In genomic region chr10:88971668-88972067, GRCh38 we compare ENCODE assay signal across 23 cellular contexts. TPM values are rescaled to one million over a fixed set of nuclear protein-coding genes. Genes with fewer than 3 reads are reported as not detected.
DNase-seq lines count a peak whose midpoint lies in the region; ATAC-seq and TF ChIP-seq lines count a peak whose summit lies in the region.
"Had no signal": no experiment of that assay in that cellular context is flagged by ENCODE, and none has a peak within 500 bp of the region (broad histone marks: within the 10 kb centered on the region; RNA-seq: fewer than 3 reads in every experiment).

No MANE protein-coding gene starts in this region.

- H3K36me3 ChIP-seq in stomach (no peaks in the 10 kb centered on the region), WERI-Rb-1 (no peaks in the 10 kb centered on the region)
- H3K36me3 ChIP-seq in effector memory CD4-positive, alpha-beta T cell (ENCODE audit: control insufficient read depth, insufficient read depth, low read length) = no peaks in the 10 kb centered on the region
- H3K36me3 ChIP-seq: cardiac muscle cell had no signal

- DNase-seq in GM03348 (ENCODE audit: low spot score) (peak; percentile 42), coronary artery (ENCODE audit: low spot score) (no peak), left ventricle myocardium superior (no peak), stomach (no peak), WERI-Rb-1 (no peak), GM10266 (ENCODE audit: extremely low spot score) (no peak)
- DNase-seq in effector memory CD4-positive, alpha-beta T cell = no peak
- DNase-seq: ACHN; activated CD8-positive, alpha-beta T cell treated with anti-CD3 and anti-CD28 coated beads, Interleukin-2, amount 10 ng/mL, durations not matched to agents 7 days and 5 days; activated T-cell treated with anti-CD3 and anti-CD28 coated beads, Interleukin-2, amount 50 U/mL, for 1 hour; glutamatergic neuron; H7; naive thymus-derived CD4-positive, alpha-beta T cell; NCI-H146; NCI-H2171; NCI-H526; occipital lobe; RPMI8226; T1000 had no signal

- intact Hi-C loops in left ventricle myocardium superior (cut with micrococcal nuclease) (no loop called here), stomach (cut with DNase I; ENCODE audit: low total_unique reads) (no loop called here)

- no peaks in the 10 kb centered on the region for H3K9me3 ChIP-seq in stomach
- no peaks in the 10 kb centered on the region for H3K9me3 ChIP-seq in WERI-Rb-1 (ENCODE audit: severe bottlenecking)
- no peaks in the 10 kb centered on the region for H3K9me3 ChIP-seq in effector memory CD4-positive, alpha-beta T cell (ENCODE audit: control insufficient read depth, low read length)

- 56 to 79% (median 71%) methylated on average over 5 of the region's 5 CpGs for WGBS in stomach, 5 donors

- ATAC-seq in left ventricle myocardium superior (peak; percentile 65), GM18517 (IDR thresholded peaks at IDR 0.05; ENCODE audit: unreplicated experiment) (no peak)
- ATAC-seq: activated CD4-positive, CD25-positive, alpha-beta regulatory T cell treated with anti-CD3 and anti-CD28 coated beads, Interleukin-2, amount 50 U/mL, for 24 hours; activated CD8-positive, alpha-beta T cell treated with anti-CD3 and anti-CD28 coated beads, Interleukin-2, amount 10 ng/mL, durations not matched to agents 7 days and 5 days; K562; naive thymus-derived CD4-positive, alpha-beta T cell had no signal

- TF ChIP-seq POLR2A in stomach (IDR thresholded peaks at IDR 0.05) = no peak

- H3K4me1 ChIP-seq in stomach = peaks cover 0 to 46% (median 23%) of the 10 kb centered on the region in 4 donors
- H3K4me1 ChIP-seq in effector memory CD4-positive, alpha-beta T cell (ENCODE audit: control insufficient read depth, insufficient read depth, low read length, poor library complexity, severe bottlenecking) = peaks cover 7% of the 10 kb centered on the region

- no peak for TF ChIP-seq CTCF in coronary artery (IDR thresholded peaks at IDR 0.05)
- no peak for TF ChIP-seq CTCF in stomach (IDR thresholded peaks at IDR 0.05)
- TF ChIP-seq CTCF in WERI-Rb-1 (IDR thresholded peaks at IDR 0.05; ENCODE audit: low read depth, low read length) = no peak
- TF ChIP-seq CTCF in GM10266 (IDR thresholded peaks at IDR 0.05; ENCODE audit: control insufficient read depth, insufficient read depth, low read depth, missing control alignments) = no peak

- peak overlapping the region; percentile 82 to 85 for H3K27ac ChIP-seq in coronary artery
- H3K27ac ChIP-seq in stomach = peak overlapping the region in 4 of 5 donors; percentile 54 to 79 (median 65)
- no peak overlapping the region for H3K27ac ChIP-seq in WERI-Rb-1
- no peak overlapping the region for H3K27ac ChIP-seq in effector memory CD4-positive, alpha-beta T cell (ENCODE audit: insufficient read depth, low read length, poor library complexity, severe bottlenecking)
- H3K27ac ChIP-seq: cardiac muscle cell had no signal

- peak overlapping the region; percentile 41 for H3K4me3 ChIP-seq in coronary artery
- H3K4me3 ChIP-seq in stomach = no peak overlapping the region
- no peak overlapping the region for H3K4me3 ChIP-seq in WERI-Rb-1 (ENCODE audit: low read depth, low read length)
- no peak overlapping the region for H3K4me3 ChIP-seq in effector memory CD4-positive, alpha-beta T cell (ENCODE audit: insufficient read depth, low read depth, low read length, poor library complexity, severe bottlenecking)
- H3K4me3 ChIP-seq: cardiac muscle cell, K562 had no signal

- no peak for TF ChIP-seq EP300 in stomach (IDR thresholded peaks at IDR 0.05)

- H3K27me3 ChIP-seq in stomach (no peaks in the 10 kb centered on the region), WERI-Rb-1 (ENCODE audit: insufficient read depth, low read depth, severe bottlenecking) (no peaks in the 10 kb centered on the region)
- H3K27me3 ChIP-seq in effector memory CD4-positive, alpha-beta T cell (replicated peaks; ENCODE audit: control insufficient read depth, insufficient read depth, low read length, poor library complexity, severe bottlenecking) = no peaks in the 10 kb centered on the region
- H3K27me3 ChIP-seq: cardiac muscle cell had no signal

RNA-seq across cellular contexts. Expression of gene FAS, which starts 18.9 kb away (rescaled TPM):
- total RNA-seq in left ventricle myocardium superior = 4.0 TPM
- total RNA-seq in stomach = 100 to 1,000 TPM in 1 of 5 donors, 10 to 100 TPM in 3, not detected in 1; 19.3 to 107 (median 46.2) TPM
- 1 to 10 TPM; 5.0 to 8.4 (median 5.6) TPM for polyA plus RNA-seq in stomach

RNA-seq across cellular contexts. Expression of gene ACTA2, which starts 19.1 kb away (rescaled TPM):
- total RNA-seq in left ventricle myocardium superior = 53.5 TPM
- total RNA-seq in stomach = 1,000 to 10,000 TPM in 3 of 5 donors, 100 to 1,000 TPM in 2; 662 to 3,169 (median 1,551) TPM
- polyA plus RNA-seq in stomach = 1,000 to 10,000 TPM in 1 of 3 donors, 100 to 1,000 TPM in 2; 233 to 1,186 (median 339) TPM
- total RNA-seq: H7 had no signal

Comparison
In these comparisons a context has a peak if more than half of its experiments do, and no peak if none do; other contexts are left out.
1. H3K27ac ChIP-seq: peak in coronary artery (2 of 2) and stomach (4 of 5); none in WERI-Rb-1 (single experiment) and effector memory CD4-positive, alpha-beta T cell (single experiment).
2. RNA of gene ACTA2, which starts 19.1 kb away (total RNA-seq): 662 to 3,169 TPM in stomach; 53.5 TPM in left ventricle myocardium superior (single experiment); every median in the first group is over 10 times any median in the second.